19 cellular contexts compared by ENCODE assay signal in genomic region chr10:132485391-132485790, GRCh38. TPM values are rescaled to one million over a fixed set of nuclear protein-coding genes. Genes with fewer than 3 reads are reported as not detected.
DNase-seq lines count a peak whose midpoint lies in the region; ATAC-seq, FAIRE-seq and TF ChIP-seq lines count a peak whose summit lies in the region.
"Had no signal": no experiment of that assay in that cellular context is flagged by ENCODE, and none has a peak within 500 bp of the region (broad histone marks: within the 10 kb centered on the region; RNA-seq: fewer than 3 reads in every experiment).

No MANE protein-coding gene starts in this region.

- H3K9me3 ChIP-seq in K562 (replicated peaks; ENCODE audit: control insufficient read depth, insufficient read depth, low read depth, low read length) (no peaks in the 10 kb centered on the region), osteoblast (ENCODE audit: low read depth, low read length) (no peaks in the 10 kb centered on the region), upper lobe of right lung (no peaks in the 10 kb centered on the region)

- H4K20me1 ChIP-seq in K562 (replicated peaks; ENCODE audit: control insufficient read depth, insufficient read depth, low read length): no peaks in the 10 kb centered on the region
- no peaks in the 10 kb centered on the region for H4K20me1 ChIP-seq in osteoblast (ENCODE audit: insufficient read depth, low read length)

- POLR2A ChIA-PET in WTC11 (lab: Charles Lee) (no interaction called here), K562 (lab: Yijun Ruan, JAX) (no interaction called here)

- no peak overlapping the region for H2AFZ ChIP-seq in K562 (ENCODE audit: low read depth, low read length)
- no peak overlapping the region for H2AFZ ChIP-seq in osteoblast (ENCODE audit: low read length)

- no peaks in the 10 kb centered on the region; the same call in 1 of the 2 replicates for H3K36me3 Mint-ChIP-seq in WTC11

- H3K9ac ChIP-seq in K562 (ENCODE audit: insufficient read depth in 1 of 2, low read depth in 2 of 2, low read length in 2 of 2): no peak overlapping the region

- H3K27ac Mint-ChIP-seq in WTC11: no peak overlapping the region
- H3K27ac Mint-ChIP-seq: CD4-positive, alpha-beta T cell; H9 had no signal

- no peak for TF ChIP-seq POLR2A in K562 (conservative IDR thresholded peaks at IDR 0.05)

- TF ChIP-seq CTCF in WTC11 (IDR thresholded peaks at IDR 0.05) (no peak), K562 (IDR thresholded peaks at IDR 0.05 in 2 of 3, conservative IDR thresholded peaks at IDR 0.05 in 1 of 3; ENCODE audit: insufficient read depth in 2 of 3, low read depth in 1 of 3, low read length in 3 of 3) (no peak), osteoblast (IDR thresholded peaks at IDR 0.05; ENCODE audit: extremely low read depth, low read depth, low read length) (no peak), upper lobe of right lung (IDR thresholded peaks at IDR 0.05) (no peak)

- H3K4me2 ChIP-seq in K562 (ENCODE audit: insufficient read depth, low read length) (no peak overlapping the region), osteoblast (ENCODE audit: insufficient read depth, low read length) (no peak overlapping the region)

- H3K27me3 Mint-ChIP-seq in WTC11 (ENCODE audit: low read depth): no peaks in the 10 kb centered on the region; the same call in 1 of the 2 replicates

- H3K4me1 ChIP-seq in K562 (replicated peaks in 1 of 2; ENCODE audit: control insufficient read depth in 2 of 2, insufficient read depth in 2 of 2, low read length in 2 of 2): peaks cover 0 to 5% of the 10 kb centered on the region in 2 experiments; a peak in 2 of 5 replicates
- H3K4me1 ChIP-seq in osteoblast (ENCODE audit: insufficient read depth, low read length): no peaks in the 10 kb centered on the region
- H3K4me1 ChIP-seq in upper lobe of right lung: peaks cover 10% of the 10 kb centered on the region

- CTCF ChIA-PET in WTC11 (lab: Charles Lee) (no interaction called here), K562 (lab: Yijun Ruan, JAX; ENCODE audit: low intra/inter-chr PET ratio) (no interaction called here)

- WGBS in K562 (ENCODE audit: insufficient coverage, low coverage, missing lambda C conversion rate): 8% methylated on average over 9 of the region's 10 CpGs

- in situ Hi-C loops in K562 (cut with MboI): no loop called here

- TF ChIP-seq RAD21 in K562 (CRISPR knock-in tag; conservative IDR thresholded peaks at IDR 0.05 in 1 of 2, IDR thresholded peaks at IDR 0.05 in 1 of 2): no peak

- no peak overlapping the region for H3K4me3 Mint-ChIP-seq in WTC11
- H3K4me3 Mint-ChIP-seq: CD4-positive, alpha-beta T cell; H9 had no signal

- no peaks in the 10 kb centered on the region for H3K4me1 Mint-ChIP-seq in WTC11

- peaks cover 26 to 47% of the 10 kb centered on the region in 2 experiments for H3K27me3 ChIP-seq in K562 (ENCODE audit: control insufficient read depth in 2 of 2, insufficient read depth in 2 of 2, low read length in 2 of 2)
- H3K27me3 ChIP-seq in osteoblast (ENCODE audit: insufficient read depth, low read length): peaks cover 22% of the 10 kb centered on the region
- H3K27me3 ChIP-seq in upper lobe of right lung: no peaks in the 10 kb centered on the region

- intact Hi-C loops in K562 (cut with micrococcal nuclease) (no loop called here), upper lobe of right lung (cut with DNase I) (no loop called here)

- peaks cover 7% of the 10 kb centered on the region for H3K9me3 Mint-ChIP-seq in WTC11
- H3K9me3 Mint-ChIP-seq: CD4-positive, alpha-beta T cell had no signal

- H3K79me2 ChIP-seq in K562 (ENCODE audit: control insufficient read depth, insufficient read depth, low read length) (no peaks in the 10 kb centered on the region), osteoblast (ENCODE audit: insufficient read depth, low read length) (no peaks in the 10 kb centered on the region)

- H3K9me1 ChIP-seq in K562 (ENCODE audit: control insufficient read depth, insufficient read depth, low read length): no peaks in the 10 kb centered on the region

- ATAC-seq in WTC11: no peak
- no peak for ATAC-seq in K562
- no peak for ATAC-seq in upper lobe of right lung
- no peak for ATAC-seq in HG02973 (IDR thresholded peaks at IDR 0.05; ENCODE audit: unreplicated experiment)
- ATAC-seq in GM19452 (IDR thresholded peaks at IDR 0.05; ENCODE audit: unreplicated experiment): no peak

- no peak overlapping the region for H3K27ac ChIP-seq in K562 (ENCODE audit: extremely low read depth, low read depth, low read length)
- H3K27ac ChIP-seq in osteoblast (ENCODE audit: low read depth, low read length): no peak overlapping the region
- H3K27ac ChIP-seq in upper lobe of right lung: no peak overlapping the region
- H3K27ac ChIP-seq: C4-2B, HL-60 had no signal

- no peak for TF ChIP-seq EP300 in K562 (IDR thresholded peaks at IDR 0.05; ENCODE audit: low read length)

- H3K36me3 ChIP-seq in K562 (ENCODE audit: control insufficient read depth, insufficient read depth, low read length): no peaks in the 10 kb centered on the region
- H3K36me3 ChIP-seq in osteoblast (ENCODE audit: insufficient read depth, low read length): no peaks in the 10 kb centered on the region
- no peaks in the 10 kb centered on the region for H3K36me3 ChIP-seq in upper lobe of right lung

- DNase-seq in WTC11 (ENCODE audit: low spot score) (peak; percentile 3), K562 (ENCODE audit: extremely low read depth in 1 of 4, low spot score in 3 of 4) (no peak), osteoblast (ENCODE audit: insufficient read length, low spot score, missing footprints) (peak; percentile 51), upper lobe of right lung (peak; percentile 13)
- DNase-seq: ACHN; AML-193; CD4-positive, alpha-beta T cell; DMS153; DMS79; GDM1; H9 had no signal

- no TSS peak for BruUV-seq in K562 (replicated peaks; lab: Mats Ljungman, UMichigan)

- no peak for FAIRE-seq in K562 (lab: Jason Lieb, UNC)
- FAIRE-seq: A204.1, GM12892, GM18507, H1 had no signal

- no peak overlapping the region for H3K4me3 ChIP-seq in K562
- H3K4me3 ChIP-seq in osteoblast (ENCODE audit: insufficient read depth, low read length): no peak overlapping the region
- H3K4me3 ChIP-seq in upper lobe of right lung: no peak overlapping the region

TF ChIP-seq in WTC11, 78 proteins besides CTCF, POLR2A, EP300 and RAD21 (continues in another document):
- TF ChIP-seq, protein P1, sequence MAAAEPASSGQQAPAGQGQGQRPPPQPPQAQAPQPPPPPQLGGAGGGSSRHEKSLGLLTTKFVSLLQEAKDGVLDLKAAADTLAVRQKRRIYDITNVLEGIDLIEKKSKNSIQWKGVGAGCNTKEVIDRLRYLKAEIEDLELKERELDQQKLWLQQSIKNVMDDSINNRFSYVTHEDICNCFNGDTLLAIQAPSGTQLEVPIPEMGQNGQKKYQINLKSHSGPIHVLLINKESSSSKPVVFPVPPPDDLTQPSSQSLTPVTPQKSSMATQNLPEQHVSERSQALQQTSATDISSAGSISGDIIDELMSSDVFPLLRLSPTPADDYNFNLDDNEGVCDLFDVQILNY (CRISPR knock-in tag; IDR thresholded peaks at IDR 0.05): no peak
- TF ChIP-seq ZNF317 (CRISPR knock-in tag; IDR thresholded peaks at IDR 0.05; ENCODE audit: borderline replicate concordance, low read depth): no peak
- TF ChIP-seq GRHL2 (CRISPR knock-in tag; IDR thresholded peaks at IDR 0.05; ENCODE audit: insufficient replicate concordance, severe bottlenecking): no peak
- no peak for TF ChIP-seq ESRRA (CRISPR knock-in tag; IDR thresholded peaks at IDR 0.05; ENCODE audit: borderline replicate concordance)

TF ChIP-seq in K562, 482 proteins besides CTCF, POLR2A, EP300 and RAD21:
- TF ChIP-seq CBX2 (IDR thresholded peaks at IDR 0.05; ENCODE audit: insufficient read depth, low read length, poor library complexity, severe bottlenecking) (peak; percentile 44), SP1 (CRISPR knock-in tag; IDR thresholded peaks at IDR 0.05) (no peak)

RNA-seq across cellular contexts. Expression of gene INPP5A, which starts 52.2 kb away (rescaled TPM):
- 20.0 to 22.1 TPM (median 21.5 TPM) in 3 replicates for total RNA-seq in WTC11 (2021)
- total RNA-seq in K562 (2011; cell fraction: chromatin; rRNA removed; ENCODE audit: low replicate concordance): 19.4 and 30.3 TPM in 2 replicates
- total RNA-seq in K562 (2011; cell fraction: nucleolus; rRNA removed): 11.8 and 18.4 TPM in 2 replicates
- 9.5 and 13.8 TPM in 2 replicates for total RNA-seq in K562 (2011; cell fraction: nucleoplasm; rRNA removed)
- 8.8 TPM in 2 replicates for total RNA-seq in K562 (2014; rRNA removed)
- 8.6 and 9.4 TPM in 2 replicates for total RNA-seq in K562 (2014; rRNA removed; fragmentation: Illumina TruSeq; extraction: Trizol)
- total RNA-seq in K562 (2015; rRNA removed; fragmentation: Illumina TruSeq; extraction: Trizol): 9.0 TPM in 2 replicates
- total RNA-seq in K562 (2021): 10.1 and 11.6 TPM in 2 replicates
- polyA plus RNA-seq in K562 (2011; rRNA removed): 7.2 and 8.4 TPM in 2 replicates
- polyA plus RNA-seq in K562 (2011; cell fraction: cytosol; rRNA removed): 6.2 and 7.7 TPM in 2 replicates
- polyA plus RNA-seq in K562 (2011; cell fraction: nucleus; rRNA removed): 8.2 and 10.5 TPM in 2 replicates
- polyA plus RNA-seq in K562 (2012): 8.3 and 11.6 TPM in 2 replicates
- 6.5 and 7.7 TPM in 2 replicates for polyA plus RNA-seq in K562 (2014; fragmentation: Illumina TruSeq; extraction: Trizol)
- polyA plus RNA-seq in K562 (2014; fragmentation: Nextera tagmentation; extraction: Ambion mirVana): 1 to 10 TPM in 1 of 2 experiments, under 1 TPM in 1; 0.66 to 1.1 TPM
- polyA plus RNA-seq in K562 (2014; rRNA removed): 6.9 and 7.5 TPM in 2 replicates
- 11.0 and 11.2 TPM in 2 replicates for polyA minus RNA-seq in K562 (2011; rRNA and poly(A)+ RNA removed)
- polyA minus RNA-seq in K562 (2011; cell fraction: cytosol; rRNA and poly(A)+ RNA removed): 7.9 and 8.2 TPM in 2 replicates
- polyA minus RNA-seq in K562 (2011; cell fraction: nucleus; rRNA and poly(A)+ RNA removed): 11.3 and 16.6 TPM in 2 replicates
- total RNA-seq in osteoblast: 20.9 and 22.8 TPM in 2 replicates
- total RNA-seq in upper lobe of right lung: 38.3 TPM

Comparison
In these comparisons a context has a peak if more than half of its experiments do, and no peak if none do; other contexts are left out.
1. DNase-seq: peak in WTC11 (single experiment), osteoblast (single experiment) and upper lobe of right lung (single experiment); none in K562 (0 of 4).